Comparison of ENCODE assay signal across 16 cellular contexts in genomic region chr7:66747385-66748126, GRCh38. TPM values are rescaled to one million over a fixed set of nuclear protein-coding genes. Genes with fewer than 3 reads are reported as not detected.
DNase-seq lines count a peak whose midpoint lies in the region; ATAC-seq, FAIRE-seq and TF ChIP-seq lines count a peak whose summit lies in the region.
"Had no signal": no experiment of that assay in that cellular context is flagged by ENCODE, and none has a peak within 500 bp of the region (broad histone marks: within the 10 kb centered on the region; RNA-seq: fewer than 3 reads in every experiment).

No MANE protein-coding gene starts in this region.

- peak overlapping the region; percentile 16 to 23 for H3K4me3 ChIP-seq in foreskin fibroblast (ENCODE audit: low read depth in 1 of 2, low read length in 2 of 2)
- no peak overlapping the region for H3K4me3 ChIP-seq in gastrocnemius medialis
- H3K4me3 ChIP-seq: dorsolateral prefrontal cortex, HAP-1, right lobe of liver, SK-N-MC, uterus had no signal

- peak; percentile 8 for FAIRE-seq in G401.6 (lab: Jason Lieb, UNC)

- H3K27me3 ChIP-seq in gastrocnemius medialis, result no peaks in the 10 kb centered on the region
- H3K27me3 ChIP-seq: dorsolateral prefrontal cortex, right lobe of liver, uterus had no signal

- peaks cover 35 to 52% of the 10 kb centered on the region in 2 donors for H3K4me1 ChIP-seq in gastrocnemius medialis
- H3K4me1 ChIP-seq: uterus had no signal

- DNase-seq in NCI-H69 (lab: John Stamatoyannopoulos, UW) (peak; percentile 49), foreskin fibroblast (no peak), gastrocnemius medialis (no peak), NCI-H146 treated with DMSO at 0.1 percent for 48 hours (lab: John Stamatoyannopoulos, UW; ENCODE audit: unreplicated experiment) (no peak), NCI-H524 treated with DMSO at 0.1 percent for 48 hours (lab: John Stamatoyannopoulos, UW) (no peak), iPS-NIHi7 (ENCODE audit: extremely low spot score) (no peak)
- DNase-seq: activated CD4-positive, alpha-beta memory T cell treated with anti-CD3 and anti-CD28 coated beads, Interleukin-2, amount 10 ng/mL, durations not matched to agents 7 days and 5 days; dorsolateral prefrontal cortex; GF-D8; NCI-H2227 treated with DMSO at 0.1 percent for 48 hours; right lobe of liver; stimulated activated naive CD4-positive, alpha-beta T cell; uterus had no signal

- ATAC-seq in gastrocnemius medialis, result no peak

- TF ChIP-seq CTCF in foreskin fibroblast (IDR thresholded peaks at IDR 0.05; ENCODE audit: low read depth, low read length), result no peak
- no peak for TF ChIP-seq CTCF in gastrocnemius medialis (IDR thresholded peaks at IDR 0.05 in 4 of 5, conservative IDR thresholded peaks at IDR 0.05 in 1 of 5)

- in situ Hi-C loops in gastrocnemius medialis (cut with MboI; ENCODE audit: low sequenced_read_pairs in 4 of 4), result no loop called here

- H3K9me3 ChIP-seq in gastrocnemius medialis, result no peaks in the 10 kb centered on the region
- H3K9me3 ChIP-seq: HAP-1, right lobe of liver, uterus had no signal

- no peak for TF ChIP-seq POLR2A in gastrocnemius medialis (IDR thresholded peaks at IDR 0.05)

- intact Hi-C loops in gastrocnemius medialis (cut with DNase I; ENCODE audit: low total_unique reads), result no loop called here

- peak overlapping the region in 3 of 4 donors; percentile 37 to 63 (median 53) for H3K27ac ChIP-seq in gastrocnemius medialis
- H3K27ac ChIP-seq: SK-N-MC, uterus had no signal

- H3K36me3 ChIP-seq in gastrocnemius medialis, result no peaks in the 10 kb centered on the region
- H3K36me3 ChIP-seq: HAP-1, right lobe of liver, uterus had no signal

RNA-seq across cellular contexts. Expression of gene RABGEF1, which starts 7.0 kb away (rescaled TPM):
- 10 to 100 TPM; 18.8 to 29.7 (median 24.9) TPM for total RNA-seq in gastrocnemius medialis

Comparison
In these comparisons a context has a peak if more than half of its experiments do, and no peak if none do; other contexts are left out.
1. H3K4me3 ChIP-seq: peak in foreskin fibroblast (2 of 2); none in gastrocnemius medialis (0 of 4).